In the genomic region with DNA sequence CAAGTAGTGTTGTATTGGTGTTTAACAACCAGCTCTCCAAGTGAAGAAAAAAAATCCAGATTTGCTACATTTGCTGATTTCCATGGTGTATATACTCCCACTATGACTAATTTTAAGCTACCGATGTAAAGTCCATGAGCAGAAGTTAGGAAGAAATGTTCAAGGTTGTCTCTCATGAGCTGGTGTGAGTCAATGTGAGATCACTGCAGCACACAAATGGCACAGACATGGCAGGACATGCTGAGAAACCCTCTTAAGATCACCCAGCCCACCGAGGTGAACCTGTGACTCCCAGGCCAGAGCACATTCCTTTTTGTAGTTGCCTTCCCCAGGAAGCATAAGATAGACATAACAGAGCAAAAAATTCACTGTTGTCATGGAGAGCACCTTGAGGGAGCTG, we compare ENCODE assay signal across 22 cellular contexts. TPM values are rescaled to one million over a fixed set of nuclear protein-coding genes. Genes with fewer than 3 reads are reported as not detected.
DNase-seq lines count a peak whose midpoint lies in the region; ATAC-seq and TF ChIP-seq lines count a peak whose summit lies in the region.
"Had no signal": no experiment of that assay in that cellular context is flagged by ENCODE, and none has a peak within 500 bp of the region (broad histone marks: within the 10 kb centered on the region; RNA-seq: fewer than 3 reads in every experiment).

No MANE protein-coding gene starts in this region.

- H3K4me1 Mint-ChIP-seq in MCF 10A (ENCODE audit: insufficient read depth, unreplicated experiment) (peaks cover 20% of the 10 kb centered on the region), chondrocyte (ENCODE audit: low read depth) (no peaks in the 10 kb centered on the region)

- intact Hi-C loops in MCF 10A (cut with micrococcal nuclease) (no loop called here), breast epithelium (cut with DNase I; ENCODE audit: low total_unique reads) (no loop called here)

- H3K4me3 Mint-ChIP-seq in MCF 10A (ENCODE audit: unreplicated experiment) (no peak overlapping the region), chondrocyte (ENCODE audit: unreplicated experiment) (no peak overlapping the region)
- H3K4me3 Mint-ChIP-seq: stimulated activated naive CD8-positive, alpha-beta T cell treated with anti-CD3 and anti-CD28 coated beads, Interleukin-15, amount 100 ng/mL, for 72 hours had no signal

- H3K4me1 ChIP-seq in breast epithelium: no peaks in the 10 kb centered on the region
- H3K4me1 ChIP-seq: uterus had no signal

- POLR2A ChIA-PET in MCF 10A (lab: Yijun Ruan, JAX): interaction anchor here (1.0 to 3.5 kb wide), 2 partner anchors 16 to 35 kb away, joined by 3 to 19 read pairs; partner anchors contain the start of gene SLC44A1

- no peak overlapping the region for H3K4me3 ChIP-seq in breast epithelium
- no peak overlapping the region for H3K4me3 ChIP-seq in fibroblast of pulmonary artery (replicated peaks; ENCODE audit: low read depth, low read length)
- H3K4me3 ChIP-seq: esophagus muscularis mucosa, MG63, SJSA1, uterus had no signal

- no peak for TF ChIP-seq POLR2A in breast epithelium (IDR thresholded peaks at IDR 0.05)

- no peak for ATAC-seq in GM21528 (IDR thresholded peaks at IDR 0.05; ENCODE audit: low FRiP score, unreplicated experiment)
- ATAC-seq: stimulated activated naive CD8-positive, alpha-beta T cell treated with anti-CD3 and anti-CD28 coated beads, Interleukin-15, amount 100 ng/mL, for 72 hours had no signal

- H3K27ac ChIP-seq in breast epithelium (no peak overlapping the region), angular gyrus (ENCODE audit: low read depth, low read length) (peak overlapping the region; percentile 48), temporal lobe (ENCODE audit: low read depth, low read length) (peak overlapping the region; percentile 67)
- H3K27ac ChIP-seq: esophagus muscularis mucosa, SJSA1, uterus had no signal

- TF ChIP-seq CTCF in MCF 10A (IDR thresholded peaks at IDR 0.05; ENCODE audit: unreplicated experiment): no peak
- no peak for TF ChIP-seq CTCF in breast epithelium (IDR thresholded peaks at IDR 0.05)
- no peak for TF ChIP-seq CTCF in fibroblast of pulmonary artery (IDR thresholded peaks at IDR 0.05; ENCODE audit: low read length, missing control alignments)
- no peak for TF ChIP-seq CTCF in chondrocyte (IDR thresholded peaks at IDR 0.05)

- no peaks in the 10 kb centered on the region for H3K27me3 Mint-ChIP-seq in MCF 10A (ENCODE audit: insufficient read depth, unreplicated experiment)
- H3K27me3 Mint-ChIP-seq in chondrocyte (ENCODE audit: low read depth): no peaks in the 10 kb centered on the region
- H3K27me3 Mint-ChIP-seq: stimulated activated naive CD8-positive, alpha-beta T cell treated with anti-CD3 and anti-CD28 coated beads, Interleukin-15, amount 100 ng/mL, for 72 hours had no signal

- H3K36me3 ChIP-seq in breast epithelium: no peaks in the 10 kb centered on the region
- H3K36me3 ChIP-seq: esophagus muscularis mucosa, MG63, SJSA1, uterus had no signal

- no peaks in the 10 kb centered on the region for H3K27me3 ChIP-seq in breast epithelium
- H3K27me3 ChIP-seq: esophagus muscularis mucosa, MG63, SJSA1, uterus had no signal

- H3K9me3 ChIP-seq in breast epithelium: no peaks in the 10 kb centered on the region
- H3K9me3 ChIP-seq: esophagus muscularis mucosa, MG63, SJSA1, uterus had no signal

- no peaks in the 10 kb centered on the region for H3K9me3 Mint-ChIP-seq in MCF 10A (ENCODE audit: unreplicated experiment)
- H3K9me3 Mint-ChIP-seq in chondrocyte (ENCODE audit: low read depth): no peaks in the 10 kb centered on the region
- H3K9me3 Mint-ChIP-seq: stimulated activated naive CD8-positive, alpha-beta T cell treated with anti-CD3 and anti-CD28 coated beads, Interleukin-15, amount 100 ng/mL, for 72 hours had no signal

- H3K36me3 Mint-ChIP-seq in MCF 10A (ENCODE audit: insufficient read depth, unreplicated experiment) (no peaks in the 10 kb centered on the region), chondrocyte (ENCODE audit: low read depth) (no peaks in the 10 kb centered on the region)

- CTCF ChIA-PET in MCF 10A (lab: Yijun Ruan, JAX): interaction anchor here (1.6 to 2.2 kb wide), 3 partner anchors 10 to 35 kb away, joined by 3 to 8 read pairs (median 5); no protein-coding TSS in a partner anchor

- peak; percentile 36 for DNase-seq in MCF 10A (ENCODE audit: unreplicated experiment)
- no peak for DNase-seq in breast epithelium (ENCODE audit: low spot score in 2 of 2)
- DNase-seq in fibroblast of pulmonary artery (ENCODE audit: low read depth): peak; percentile 36
- DNase-seq in SHP77 treated with DMSO at 0.1 percent for 48 hours (lab: John Stamatoyannopoulos, UW): no peak
- DNase-seq in chondrocyte (ENCODE audit: low spot score): no peak
- DNase-seq: activated CD4-positive, alpha-beta T cell treated with anti-CD3 and anti-CD28 coated beads for 1 hour; activated effector memory CD4-positive, alpha-beta T cell treated with Interleukin-2 at 50 U/mL for 16 hours; anterior cingulate cortex; C1 segment of cervical spinal cord; GOT3; islet precursor cell; MG63; NCI-H2081; NCI-H510A; stimulated activated naive CD8-positive, alpha-beta T cell treated with anti-CD3 and anti-CD28 coated beads, Interleukin-15, amount 100 ng/mL, for 72 hours; T-helper 2 cell; uterus had no signal

- H3K27ac Mint-ChIP-seq in MCF 10A (ENCODE audit: low read depth, unreplicated experiment) (peak overlapping the region; percentile 33), chondrocyte (ENCODE audit: unreplicated experiment) (no peak overlapping the region)
- H3K27ac Mint-ChIP-seq: stimulated activated naive CD8-positive, alpha-beta T cell treated with anti-CD3 and anti-CD28 coated beads, Interleukin-15, amount 100 ng/mL, for 72 hours had no signal

- no TSS peak for BruUV-seq in MCF 10A (replicated peaks; lab: Mats Ljungman, UMichigan)

RNA-seq across cellular contexts. Expression of gene SLC44A1, which starts 36.3 kb away (rescaled TPM):
- total RNA-seq in MCF 10A (2022) (15.2 and 15.9 TPM in 2 replicates), breast epithelium (10 to 100 TPM; 53.7 to 62.6 (median 61.1) TPM), temporal lobe (41.1 TPM), chondrocyte (17.1 to 34.5 TPM (median 18.6 TPM) in 3 replicates)

Comparison
In these comparisons a context has a peak if more than half of its experiments do, and no peak if none do; other contexts are left out.
1. DNase-seq: peak in MCF 10A (single experiment) and fibroblast of pulmonary artery (single experiment); none in breast epithelium (0 of 2), SHP77 treated with DMSO at 0.1 percent for 48 hours (single experiment) and chondrocyte (single experiment).
2. H3K27ac ChIP-seq: peak in angular gyrus (single experiment) and temporal lobe (single experiment); none in breast epithelium (0 of 2).